Comparison of ENCODE assay signal across 9 cellular contexts in genomic region chr17:61398721-61399130, GRCh38. TPM values are rescaled to one million over a fixed set of nuclear protein-coding genes. Genes with fewer than 3 reads are reported as not detected.
A peak's percentile ranks its signal among the peaks of the same experiment; 100 is the strongest.
DNase-seq lines count a peak whose midpoint lies in the region; ATAC-seq and TF ChIP-seq lines count a peak whose summit lies in the region.
"Had no signal": no experiment of that assay in that cellular context is flagged by ENCODE, and none has a peak within 500 bp of the region (broad histone marks: within the 10 kb centered on the region; RNA-seq: fewer than 3 reads in every experiment).

No MANE protein-coding gene starts in this region.

- CTCF ChIA-PET in CD4-positive, alpha-beta memory T cell (lab: Charles Lee; ENCODE audit: partially characterized antibody), result no interaction called here
- CTCF ChIA-PET in HEK293T (lab: Yijun Ruan, JAX), result interaction anchor here (0.9 to 1.2 kb wide), 2 partner anchors 13 to 681 kb away, joined by 3 read pairs; no protein-coding TSS in a partner anchor

- no peak for TF ChIP-seq CTCF in Peyer's patch (IDR thresholded peaks at IDR 0.05)
- no peak for TF ChIP-seq CTCF in epithelial cell of proximal tubule (conservative IDR thresholded peaks at IDR 0.05; ENCODE audit: low read depth, low read length)
- TF ChIP-seq CTCF in osteoblast (IDR thresholded peaks at IDR 0.05; ENCODE audit: extremely low read depth, low read depth, low read length), result no peak

- peak overlapping the region; percentile 95 for H3K4me2 ChIP-seq in osteoblast (ENCODE audit: insufficient read depth, low read length)

- intact Hi-C loops in CD4-positive, alpha-beta memory T cell (cut with micrococcal nuclease), result no loop called here

- peaks cover 0 to 10% (median 0%) of the 10 kb centered on the region in 8 donors for H3K9me3 Mint-ChIP-seq in CD4-positive, alpha-beta memory T cell

- H3K79me2 ChIP-seq in osteoblast (ENCODE audit: insufficient read depth, low read length), result peaks cover 83% of the 10 kb centered on the region

- ATAC-seq in HG03095 (IDR thresholded peaks at IDR 0.05; ENCODE audit: unreplicated experiment), result no peak

- peaks cover 45% of the 10 kb centered on the region for H3K4me1 ChIP-seq in CD4-positive, alpha-beta memory T cell (ENCODE audit: insufficient read depth, low read length)
- peaks cover 0 to 47% (median 24%) of the 10 kb centered on the region in 4 donors for H3K4me1 ChIP-seq in Peyer's patch
- peaks cover 41% of the 10 kb centered on the region for H3K4me1 ChIP-seq in osteoblast (ENCODE audit: insufficient read depth, low read length)

- peak overlapping the region; percentile 32 for H2AFZ ChIP-seq in osteoblast (ENCODE audit: low read length)

- H3K27ac ChIP-seq in CD4-positive, alpha-beta memory T cell (ENCODE audit: low read depth, low read length), result no peak overlapping the region
- peak overlapping the region; percentile 13 to 82 (median 58) for H3K27ac ChIP-seq in Peyer's patch
- peak overlapping the region; percentile 85 for H3K27ac ChIP-seq in osteoblast (ENCODE audit: low read depth, low read length)

- H3K27me3 Mint-ChIP-seq in CD4-positive, alpha-beta memory T cell, result peaks cover 40 to 50% of the 10 kb centered on the region in 2 donors

- peaks cover 32% of the 10 kb centered on the region for H3K27me3 ChIP-seq in CD4-positive, alpha-beta memory T cell (ENCODE audit: insufficient read depth, low read length)
- H3K27me3 ChIP-seq in Peyer's patch (peaks cover 0 to 61% of the 10 kb centered on the region in 2 donors), osteoblast (ENCODE audit: insufficient read depth, low read length) (no peaks in the 10 kb centered on the region)

- no peaks in the 10 kb centered on the region for H3K36me3 Mint-ChIP-seq in CD4-positive, alpha-beta memory T cell

- peaks cover 12% of the 10 kb centered on the region for H4K20me1 ChIP-seq in osteoblast (ENCODE audit: insufficient read depth, low read length)

- H3K27ac Mint-ChIP-seq in CD4-positive, alpha-beta memory T cell, result peak overlapping the region in 3 of 7 donors; percentile 22 to 41 (median 25)

- no peak for DNase-seq in CD4-positive, alpha-beta memory T cell
- peak in 1 of 3 donors; percentile 55 for DNase-seq in Peyer's patch
- DNase-seq in epithelial cell of proximal tubule (ENCODE audit: low read depth), result no peak
- peak; percentile 94 for DNase-seq in osteoblast (ENCODE audit: insufficient read length, low spot score, missing footprints)
- no peak for DNase-seq in HEK293T (ENCODE audit: extremely low spot score)
- DNase-seq in activated effector memory CD4-positive, alpha-beta T cell treated with Interleukin-2 at 50 U/mL for 16 hours, result no peak
- no peak for DNase-seq in HK-2 (ENCODE audit: unreplicated experiment)
- DNase-seq: NCI-H1694 had no signal

- POLR2A ChIA-PET in CD4-positive, alpha-beta memory T cell (lab: Charles Lee; ENCODE audit: partially characterized antibody), result no interaction called here
- POLR2A ChIA-PET in HEK293T (lab: Yijun Ruan, JAX), result interaction anchor here (0.5 to 2.2 kb wide), 3 partner anchors 10 to 465 kb away, joined by 3 to 9 read pairs (median 9); partner anchors contain the start of gene BRIP1

- H3K36me3 ChIP-seq in CD4-positive, alpha-beta memory T cell (ENCODE audit: insufficient read depth, low read length), result no peaks in the 10 kb centered on the region
- H3K36me3 ChIP-seq in Peyer's patch, result no peaks in the 10 kb centered on the region
- peaks cover 8% of the 10 kb centered on the region for H3K36me3 ChIP-seq in osteoblast (ENCODE audit: insufficient read depth, low read length)

- H3K4me1 Mint-ChIP-seq in CD4-positive, alpha-beta memory T cell, result peaks cover 22 to 47% (median 36%) of the 10 kb centered on the region in 4 donors

- H3K9me3 ChIP-seq in CD4-positive, alpha-beta memory T cell (ENCODE audit: control insufficient read depth in 1 of 2, low read length in 2 of 2), result no peaks in the 10 kb centered on the region
- H3K9me3 ChIP-seq in Peyer's patch, result no peaks in the 10 kb centered on the region
- H3K9me3 ChIP-seq in osteoblast (ENCODE audit: low read depth, low read length), result no peaks in the 10 kb centered on the region

- H3K4me3 Mint-ChIP-seq in CD4-positive, alpha-beta memory T cell, result peak overlapping the region; percentile 31 to 87 (median 64)

- no peak for TF ChIP-seq POLR2A in Peyer's patch (IDR thresholded peaks at IDR 0.05)

- H3K4me3 ChIP-seq in CD4-positive, alpha-beta memory T cell (ENCODE audit: low read length in 2 of 2), result no peak overlapping the region
- H3K4me3 ChIP-seq in Peyer's patch (peak overlapping the region; percentile 19 to 59 (median 40)), epithelial cell of proximal tubule (ENCODE audit: low read depth, low read length) (peak overlapping the region; percentile 75), osteoblast (ENCODE audit: insufficient read depth, low read length) (peak overlapping the region; percentile 88)

TF ChIP-seq in HEK293T, 16 proteins besides CTCF, POLR2A, EP300 and RAD21:
- TF ChIP-seq ELF4 (IDR thresholded peaks at IDR 0.05), result no peak
- TF ChIP-seq SUZ12 (IDR thresholded peaks at IDR 0.05), result no peak
- no peak for TF ChIP-seq ZNF384 (IDR thresholded peaks at IDR 0.05)
- TF ChIP-seq NFRKB (IDR thresholded peaks at IDR 0.05), result no peak
- TF ChIP-seq TARDBP (IDR thresholded peaks at IDR 0.05), result no peak
- no peak for TF ChIP-seq ARNT (IDR thresholded peaks at IDR 0.05)
- no peak for TF ChIP-seq FOXK2 (IDR thresholded peaks at IDR 0.05)
- no peak for TF ChIP-seq CTBP1 (IDR thresholded peaks at IDR 0.05; ENCODE audit: borderline replicate concordance)
- TF ChIP-seq FOXA1 (IDR thresholded peaks at IDR 0.05), result no peak
- no peak for TF ChIP-seq HDGF (IDR thresholded peaks at IDR 0.05; ENCODE audit: borderline replicate concordance)
- no peak for TF ChIP-seq BHLHE40 (IDR thresholded peaks at IDR 0.05; ENCODE audit: borderline replicate concordance)
- no peak for TF ChIP-seq FOXM1 (IDR thresholded peaks at IDR 0.05; ENCODE audit: borderline replicate concordance)
- TF ChIP-seq LEF1 (IDR thresholded peaks at IDR 0.05; ENCODE audit: borderline replicate concordance), result no peak
- no peak for TF ChIP-seq SP1 (IDR thresholded peaks at IDR 0.05)
- TF ChIP-seq PKNOX1 (IDR thresholded peaks at IDR 0.05), result no peak
- TF ChIP-seq L3MBTL2 (conservative IDR thresholded peaks at IDR 0.05), result no peak

RNA-seq across cellular contexts. Expression of gene TBX2, which starts 0.9 kb away (rescaled TPM):
- not detected for total RNA-seq in CD4-positive, alpha-beta memory T cell
- not detected for polyA plus RNA-seq in CD4-positive, alpha-beta memory T cell
- 10 to 100 TPM in 1 of 4 donors, 1 to 10 TPM in 3; 2.3 to 31.4 (median 8.2) TPM for total RNA-seq in Peyer's patch
- total RNA-seq in epithelial cell of proximal tubule, result 1.7 and 2.2 TPM in 2 replicates
- 10.3 and 11.6 TPM in 2 replicates for total RNA-seq in osteoblast

RNA-seq across cellular contexts. Expression of gene TBX4, which starts 53.5 kb away (rescaled TPM):
- not detected for total RNA-seq in CD4-positive, alpha-beta memory T cell
- polyA plus RNA-seq in CD4-positive, alpha-beta memory T cell, result not detected
- not detected for total RNA-seq in Peyer's patch
- not detected in 2 replicates for total RNA-seq in epithelial cell of proximal tubule
- 0.59 TPM in 1 of 2 replicates, not detected in the other for total RNA-seq in osteoblast

Comparison
In these comparisons a context has a peak if more than half of its experiments do, and no peak if none do; other contexts are left out.
1. H3K4me3 ChIP-seq: peak in Peyer's patch (4 of 4), epithelial cell of proximal tubule (single experiment) and osteoblast (single experiment); none in CD4-positive, alpha-beta memory T cell (0 of 2).